ENCODE assay signal across 11 cellular contexts in genomic region chr11:57072640-57073039, GRCh38.
A peak's percentile ranks its signal among the peaks of the same experiment; 100 is the strongest.
DNase-seq lines count a peak whose midpoint lies in the region; ATAC-seq, FAIRE-seq and TF ChIP-seq lines count a peak whose summit lies in the region.
"Had no signal": no experiment of that assay in that cellular context is flagged by ENCODE, and none has a peak within 500 bp of the region (broad histone marks: within the 10 kb centered on the region; RNA-seq: fewer than 3 reads in every experiment).

No MANE protein-coding gene starts in this region.

- FAIRE-seq in GM12892 (lab: Jason Lieb, UNC): no peak

- TF ChIP-seq CTCF in A673 (conservative IDR thresholded peaks at IDR 0.05; ENCODE audit: low read depth, low read length) (no peak), mucosa of descending colon (IDR thresholded peaks at IDR 0.05) (no peak)

- POLR2A ChIA-PET in A673 (lab: Charles Lee; ENCODE audit: low non-redundant PET): no interaction called here

- H3K9me3 ChIP-seq in A673 (ENCODE audit: low read depth, low read length, poor library complexity, severe bottlenecking) (no peaks in the 10 kb centered on the region), mucosa of descending colon (no peaks in the 10 kb centered on the region)
- H3K9me3 ChIP-seq: BLaER1 had no signal

- H3K36me3 ChIP-seq in A673 (ENCODE audit: insufficient read depth, low read length, poor library complexity, severe bottlenecking) (no peaks in the 10 kb centered on the region), mucosa of descending colon (ENCODE audit: low read depth) (no peaks in the 10 kb centered on the region)
- H3K36me3 ChIP-seq: BLaER1 had no signal

- DNase-seq in A673 (ENCODE audit: low spot score) (peak; percentile 10), M059J (ENCODE audit: low read depth) (peak; percentile 94), epidermal melanocyte (ENCODE audit: insufficient read length, low spot score) (peak; percentile 71), mucosa of descending colon (no peak), GM12892 (ENCODE audit: insufficient read length) (no peak)
- DNase-seq: effector CD8-positive, alpha-beta T cell; NCI-H1105 had no signal

- peak; percentile 50 for ATAC-seq in mucosa of descending colon
- ATAC-seq in GM19463 (IDR thresholded peaks at IDR 0.05; ENCODE audit: unreplicated experiment): no peak
- no peak for ATAC-seq in HG03025 (IDR thresholded peaks at IDR 0.05; ENCODE audit: low FRiP score, unreplicated experiment)
- ATAC-seq in GM18868 (IDR thresholded peaks at IDR 0.05; ENCODE audit: unreplicated experiment): no peak

- no peak overlapping the region for H3K27ac ChIP-seq in A673 (ENCODE audit: low read depth, low read length, poor library complexity, severe bottlenecking)
- H3K27ac ChIP-seq: BLaER1 had no signal

- CTCF ChIA-PET in A673 (lab: Charles Lee): no interaction called here

- no peaks in the 10 kb centered on the region for H3K27me3 ChIP-seq in A673 (replicated peaks; ENCODE audit: insufficient read depth, low read depth, low read length, poor library complexity)
- H3K27me3 ChIP-seq: BLaER1 had no signal

- intact Hi-C loops in A673 (cut with micrococcal nuclease; ENCODE audit: unreplicated experiment) (no loop called here), mucosa of descending colon (cut with DNase I, micrococcal nuclease) (no loop called here)

- H3K4me1 ChIP-seq in A673 (ENCODE audit: insufficient read depth, low read length, poor library complexity, severe bottlenecking) (no peaks in the 10 kb centered on the region), mucosa of descending colon (ENCODE audit: low read depth) (no peaks in the 10 kb centered on the region)
- H3K4me1 ChIP-seq: BLaER1 had no signal

- H3K4me3 ChIP-seq in A673 (ENCODE audit: low read depth, low read length, poor library complexity, severe bottlenecking) (no peak overlapping the region), mucosa of descending colon (no peak overlapping the region)
- H3K4me3 ChIP-seq: BLaER1 had no signal

- BruUV-seq in A673 (replicated peaks; lab: Mats Ljungman, UMichigan): no TSS peak

- TF ChIP-seq POLR2A in GM12892 (IDR thresholded peaks at IDR 0.05; ENCODE audit: low read depth, low read length): no peak

Comparison
In these comparisons a context has a peak if more than half of its experiments do, and no peak if none do; other contexts are left out.
1. DNase-seq: peak in A673 (single experiment), M059J (single experiment) and epidermal melanocyte (single experiment); none in mucosa of descending colon (0 of 3) and GM12892 (single experiment).